ENCODE assay signal across 19 cellular contexts in genomic region chr9:117719161-117719560, GRCh38. TPM values are rescaled to one million over a fixed set of nuclear protein-coding genes. Genes with fewer than 3 reads are reported as not detected.
"Had no signal": no experiment of that assay in that cellular context is flagged by ENCODE, and none has a peak within 500 bp of the region (broad histone marks: within the 10 kb centered on the region; RNA-seq: fewer than 3 reads in every experiment).

No MANE protein-coding gene starts in this region.

- DNase-seq: activated CD4-positive, alpha-beta T cell treated with anti-CD3 and anti-CD28 coated beads, Interleukin-2, amount 50 U/mL, for 48 hours; activated CD4-positive, CD25-positive, alpha-beta regulatory T cell treated with anti-CD3 and anti-CD28 coated beads, Interleukin-2, amount 50 U/mL, for 72 hours; activated CD8-positive, alpha-beta memory T cell treated with anti-CD3 and anti-CD28 coated beads, Interleukin-2, amount 10 ng/mL, durations not matched to agents 7 days and 5 days; activated effector memory CD4-positive, alpha-beta T cell treated with anti-CD3 and anti-CD28 coated beads, Interleukin-2, amount 50 U/mL, for 16 hours; activated T-cell treated with anti-CD3 and anti-CD28 coated beads, Interleukin-2, amount 50 U/mL, for 24 hours; amygdala; central memory CD4-positive, alpha-beta T cell; cortex of kidney; effector CD8-positive, alpha-beta T cell; foreskin melanocyte; head of caudate nucleus; kidney glomerular epithelial cell; nephron progenitor cell; ovary; sigmoid colon; T-helper 1 cell; T1000; thyroid gland; uterus had no signal

- H3K27ac ChIP-seq: ovary had no signal

- H3K4me1 ChIP-seq: uterus had no signal

- H3K9me3 ChIP-seq: ovary, sigmoid colon, thyroid gland, uterus had no signal

- ATAC-seq: activated CD8-positive, alpha-beta memory T cell treated with anti-CD3 and anti-CD28 coated beads, Interleukin-2, amount 10 ng/mL, durations not matched to agents 7 days and 5 days had no signal

- H3K4me3 ChIP-seq: ovary, sigmoid colon, thyroid gland, uterus had no signal

- H3K36me3 ChIP-seq: ovary, sigmoid colon, thyroid gland, uterus had no signal

- H3K27me3 ChIP-seq: ovary, sigmoid colon, thyroid gland, uterus had no signal

RNA-seq across cellular contexts. Expression of gene TLR4, which starts 15.0 kb away (rescaled TPM):
- total RNA-seq: activated CD8-positive, alpha-beta memory T cell treated with anti-CD3 and anti-CD28 coated beads, Interleukin-2, amount 10 ng/mL, durations not matched to agents 7 days and 5 days had no signal
